In genomic region chr3:48469046-48469915, GRCh38 we compare ENCODE assay signal across 1 cellular context.
A peak's percentile ranks its signal among the peaks of the same experiment; 100 is the strongest.
TF ChIP-seq lines count a peak whose summit lies in the region.

No MANE protein-coding gene starts in this region.

TF ChIP-seq in K562, 482 proteins besides CTCF, POLR2A, EP300 and RAD21:
- no peak for TF ChIP-seq BMI1 (IDR thresholded peaks at IDR 0.05; ENCODE audit: low read length)
- TF ChIP-seq POLR2G (IDR thresholded peaks at IDR 0.05; ENCODE audit: low read depth, low read length): 0 out of 2 replicates have a peak, but pooled peaks have one; percentile 30
- TF ChIP-seq BRD9 (IDR thresholded peaks at IDR 0.05; ENCODE audit: low read depth, partially characterized antibody): no peak
- no peak for TF ChIP-seq PTRF (tag; IDR thresholded peaks at IDR 0.05)
- TF ChIP-seq ZBTB33 (CRISPR knock-in tag; IDR thresholded peaks at IDR 0.05): peak; percentile 44; the same call in 1 of the 2 replicates
- no peak for TF ChIP-seq PHF8 (IDR thresholded peaks at IDR 0.05; ENCODE audit: borderline replicate concordance, low read length)
- TF ChIP-seq FOXM1 (IDR thresholded peaks at IDR 0.05; ENCODE audit: low read depth): no peak
- TF ChIP-seq FOXM1 (CRISPR knock-in tag; IDR thresholded peaks at IDR 0.05; ENCODE audit: low read depth): no peak
- no peak for TF ChIP-seq ZFPM2 (CRISPR knock-in tag; IDR thresholded peaks at IDR 0.05)
- no peak for TF ChIP-seq RREB1 (CRISPR knock-in tag; IDR thresholded peaks at IDR 0.05)
- no peak for TF ChIP-seq NFXL1 (CRISPR knock-in tag; IDR thresholded peaks at IDR 0.05)
- TF ChIP-seq ATF4 (CRISPR knock-in tag; IDR thresholded peaks at IDR 0.05): no peak
- TF ChIP-seq TAF9B (IDR thresholded peaks at IDR 0.05; ENCODE audit: partially characterized antibody): no peak
